9 cellular contexts compared by ENCODE assay signal in genomic region chr19:12785431-12786011, GRCh38. TPM values are rescaled to one million over a fixed set of nuclear protein-coding genes. Genes with fewer than 3 reads are reported as not detected.
DNase-seq lines count a peak whose midpoint lies in the region; ATAC-seq and TF ChIP-seq lines count a peak whose summit lies in the region.
"Had no signal": no experiment of that assay in that cellular context is flagged by ENCODE, and none has a peak within 500 bp of the region (broad histone marks: within the 10 kb centered on the region; RNA-seq: fewer than 3 reads in every experiment).

No MANE protein-coding gene starts in this region.

- H2AFZ ChIP-seq in Loucy (ENCODE audit: low read length) (no peak overlapping the region), osteoblast (ENCODE audit: low read length) (peak overlapping the region; percentile 83)

- intact Hi-C loops in sciatic nerve (cut with DNase I) = no loop called here

- DNase-seq in osteoblast (ENCODE audit: insufficient read length, low spot score, missing footprints) (peak; percentile 76), G401 (ENCODE audit: low spot score) (no peak), sciatic nerve (ENCODE audit: low spot score) (no peak)
- DNase-seq: NCI-H1694 had no signal

- H3K79me2 ChIP-seq in Loucy (ENCODE audit: insufficient read depth, low read length) (no peaks in the 10 kb centered on the region), osteoblast (ENCODE audit: insufficient read depth, low read length) (no peaks in the 10 kb centered on the region)

- no peaks in the 10 kb centered on the region for H4K20me1 ChIP-seq in BLaER1
- no peaks in the 10 kb centered on the region for H4K20me1 ChIP-seq in Loucy (ENCODE audit: insufficient read depth, low read length, poor library complexity, severe bottlenecking)
- no peaks in the 10 kb centered on the region for H4K20me1 ChIP-seq in osteoblast (ENCODE audit: insufficient read depth, low read length)

- H3K4me3 ChIP-seq in BLaER1 (peak overlapping the region; percentile 34; the same call in 1 of the 2 replicates), Loucy (ENCODE audit: low read length, poor library complexity, severe bottlenecking) (no peak overlapping the region), osteoblast (ENCODE audit: insufficient read depth, low read length) (no peak overlapping the region)

- ATAC-seq in HG02623 (IDR thresholded peaks at IDR 0.05; ENCODE audit: unreplicated experiment) (no peak), GM18505 (IDR thresholded peaks at IDR 0.05; ENCODE audit: unreplicated experiment) (no peak), sciatic nerve (no peak)

- H3K9me3 ChIP-seq in BLaER1 (no peaks in the 10 kb centered on the region), Loucy (ENCODE audit: insufficient read depth, low read depth, low read length) (no peaks in the 10 kb centered on the region), osteoblast (ENCODE audit: low read depth, low read length) (no peaks in the 10 kb centered on the region)

- no peak for TF ChIP-seq POLR2A in GM18505 (IDR thresholded peaks at IDR 0.05; ENCODE audit: borderline replicate concordance, extremely low read depth, insufficient read depth, insufficient read length)

- no peaks in the 10 kb centered on the region for H3K9me2 ChIP-seq in Loucy (replicated peaks; ENCODE audit: low read depth, low read length)

- in situ Hi-C loops in G401 (cut with HindIII; ENCODE audit: low sequenced_read_pairs) = no loop called here

- TF ChIP-seq CTCF in Loucy (conservative IDR thresholded peaks at IDR 0.05; ENCODE audit: low read length) (no peak), osteoblast (IDR thresholded peaks at IDR 0.05; ENCODE audit: extremely low read depth, low read depth, low read length) (no peak)

- H3K4me1 ChIP-seq in BLaER1 (peaks cover 89% of the 10 kb centered on the region), Loucy (ENCODE audit: insufficient read depth, low read length, poor library complexity, severe bottlenecking) (peaks cover 24% of the 10 kb centered on the region), osteoblast (ENCODE audit: insufficient read depth, low read length) (peaks cover 35% of the 10 kb centered on the region)

- no peaks in the 10 kb centered on the region for H3K27me3 ChIP-seq in BLaER1
- H3K27me3 ChIP-seq in Loucy (ENCODE audit: insufficient read depth, low read length, poor library complexity, severe bottlenecking) = no peaks in the 10 kb centered on the region
- no peaks in the 10 kb centered on the region for H3K27me3 ChIP-seq in osteoblast (ENCODE audit: insufficient read depth, low read length)

- H3F3A ChIP-seq in Loucy (ENCODE audit: low read depth) = no peaks in the 10 kb centered on the region; the same call in 1 of the 2 replicates

- H3K27ac ChIP-seq in BLaER1 (peak overlapping the region; percentile 95), cingulate gyrus (ENCODE audit: low read depth, low read length) (peak overlapping the region; percentile 67), osteoblast (ENCODE audit: low read depth, low read length) (peak overlapping the region; percentile 86)

- H3K4me2 ChIP-seq in BLaER1 (peak overlapping the region; percentile 98), Loucy (ENCODE audit: low read depth, low read length, poor library complexity, severe bottlenecking) (peak overlapping the region; percentile 14), osteoblast (ENCODE audit: insufficient read depth, low read length) (no peak overlapping the region)

- H3K9ac ChIP-seq in BLaER1 (peak overlapping the region; percentile 85), Loucy (ENCODE audit: low read depth, low read length, poor library complexity, severe bottlenecking) (peak overlapping the region; percentile 51)

- H3K36me3 ChIP-seq in BLaER1 (no peaks in the 10 kb centered on the region), Loucy (ENCODE audit: insufficient read depth, low read length) (no peaks in the 10 kb centered on the region), osteoblast (ENCODE audit: insufficient read depth, low read length) (no peaks in the 10 kb centered on the region)

RNA-seq across cellular contexts. Expression of gene JUNB, which starts 5.8 kb away (rescaled TPM):
- total RNA-seq in osteoblast (85.5 and 93.0 TPM in 2 replicates), sciatic nerve (279 TPM)
- 28.3 and 35.9 TPM in 2 replicates for total RNA-seq in G401 (2014; rRNA removed; shearing (Covaris generic))

RNA-seq across cellular contexts. Expression of gene HOOK2, which starts 10.2 kb away (rescaled TPM):
- total RNA-seq in osteoblast (16.8 and 21.7 TPM in 2 replicates), sciatic nerve (45.1 TPM)
- 19.4 and 20.2 TPM in 2 replicates for total RNA-seq in G401 (2014; rRNA removed; shearing (Covaris generic))

RNA-seq across cellular contexts. Expression of gene PRDX2, which starts 16.1 kb away (rescaled TPM):
- 155 and 156 TPM in 2 replicates for total RNA-seq in osteoblast
- total RNA-seq in G401 (2014; rRNA removed; shearing (Covaris generic)) = 290 and 300 TPM in 2 replicates
- 117 TPM for total RNA-seq in sciatic nerve

RNA-seq across cellular contexts. Expression of gene THSD8, which starts 16.3 kb away (rescaled TPM):
- total RNA-seq in osteoblast (0.29 TPM in 1 of 2 replicates, not detected in the other), sciatic nerve (2.4 TPM)
- total RNA-seq in G401 (2014; rRNA removed; shearing (Covaris generic)) = not detected in 2 replicates

RNA-seq across cellular contexts. Expression of gene RNASEH2A, which starts 20.9 kb away (rescaled TPM):
- 7.6 and 8.3 TPM in 2 replicates for total RNA-seq in osteoblast
- total RNA-seq in G401 (2014; rRNA removed; shearing (Covaris generic)) = 69.1 and 124 TPM in 2 replicates
- 5.1 TPM for total RNA-seq in sciatic nerve
